Comparison of ENCODE assay signal across 8 cellular contexts in the genomic region with DNA sequence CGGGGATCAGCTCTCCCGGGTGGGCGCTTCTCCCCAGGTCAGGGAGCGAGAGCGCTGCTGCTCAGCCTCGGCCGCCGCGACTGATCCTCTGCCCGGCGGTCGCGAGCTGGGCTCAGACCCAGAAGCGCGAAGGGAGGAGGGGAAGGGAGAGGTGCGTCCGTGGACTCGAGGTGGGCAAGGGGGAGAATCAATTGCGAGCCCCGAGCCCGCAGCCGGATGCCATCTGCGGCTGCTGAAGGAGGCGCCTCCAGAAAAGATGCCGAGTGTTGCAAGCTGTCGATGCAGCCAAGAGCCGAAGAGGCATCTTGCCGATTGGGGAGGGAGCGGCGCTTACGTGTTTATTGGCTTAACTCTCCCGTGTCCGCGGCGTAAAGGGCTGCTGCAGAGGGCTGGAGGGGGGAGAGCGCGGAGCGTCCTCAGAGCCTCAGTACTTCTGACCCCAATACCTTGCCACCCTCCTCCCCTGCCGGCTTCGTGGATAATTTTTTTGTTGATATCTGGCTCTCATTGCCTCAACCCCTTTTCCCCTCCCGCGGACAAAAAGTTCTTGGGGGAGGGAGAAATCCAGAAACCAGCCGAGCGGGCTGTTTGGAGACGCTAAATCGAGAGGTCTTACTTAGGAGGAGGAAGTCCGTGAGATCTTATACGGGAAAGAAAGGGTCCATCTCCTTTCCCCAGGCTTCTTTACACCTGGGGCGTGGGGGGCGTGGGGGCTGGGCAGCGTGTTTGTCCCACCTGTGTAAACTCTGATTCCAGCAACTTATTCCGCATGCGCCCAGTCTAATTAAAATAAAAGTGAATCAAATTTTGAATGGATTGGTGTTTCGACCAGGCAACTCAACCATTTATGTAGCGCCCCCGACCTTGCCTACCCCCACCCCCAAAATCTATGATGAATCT. TPM values are rescaled to one million over a fixed set of nuclear protein-coding genes. Genes with fewer than 3 reads are reported as not detected.
A peak's percentile ranks its signal among the peaks of the same experiment; 100 is the strongest.
DNase-seq lines count a peak whose midpoint lies in the region; ATAC-seq, FAIRE-seq and TF ChIP-seq lines count a peak whose summit lies in the region.
"Had no signal": no experiment of that assay in that cellular context is flagged by ENCODE, and none has a peak within 500 bp of the region (broad histone marks: within the 10 kb centered on the region; RNA-seq: fewer than 3 reads in every experiment).

CADPS (minus strand) TSS at position 314 of the 900 bp plus-strand sequence. CDS start 387 bp downstream, outside the sequence.

- H3K27ac ChIP-seq in kidney (ENCODE audit: low read depth in 2 of 2, low read length in 2 of 2) (no peak within 1 kb of the TSS), temporal lobe (ENCODE audit: low read depth, low read length) (no peak within 1 kb of the TSS)

- H3K4me3 ChIP-seq in astrocyte of the spinal cord (ENCODE audit: low read depth, low read length): peak within 1 kb of the TSS; percentile 27
- no peak within 1 kb of the TSS for H3K4me3 ChIP-seq in kidney (ENCODE audit: low read length in 2 of 2)

- no peak within 1 kb of the TSS for H3K27ac Mint-ChIP-seq in stimulated activated naive CD8-positive, alpha-beta T cell treated with anti-CD3 and anti-CD28 coated beads, Interleukin-15, amount 100 ng/mL, for 72 hours

- no peaks in the 10 kb centered on the region for H3K9me3 Mint-ChIP-seq in stimulated activated naive CD8-positive, alpha-beta T cell treated with anti-CD3 and anti-CD28 coated beads, Interleukin-15, amount 100 ng/mL, for 72 hours

- peaks cover 0 to 5% of the 10 kb centered on the region in 2 donors for H3K4me1 ChIP-seq in kidney (ENCODE audit: control insufficient read depth in 1 of 2, insufficient read depth in 1 of 2, low read depth in 1 of 2, low read length in 2 of 2)

- H3K4me1 Mint-ChIP-seq in stimulated activated naive CD8-positive, alpha-beta T cell treated with anti-CD3 and anti-CD28 coated beads, Interleukin-15, amount 100 ng/mL, for 72 hours: peaks cover 5% of the 10 kb centered on the region

- in situ Hi-C loops in astrocyte of the spinal cord (cut with HindIII; ENCODE audit: low sequenced_read_pairs): no loop called here

- intact Hi-C loops in kidney (cut with DNase I): no loop called here

- no peak for FAIRE-seq in kidney (lab: Jason Lieb, UNC)

- no peaks in the 10 kb centered on the region for H3K36me3 ChIP-seq in kidney (ENCODE audit: control insufficient read depth in 1 of 2, insufficient read depth in 2 of 2, low read length in 2 of 2)

- DNase-seq in NCI-H1930 (lab: John Stamatoyannopoulos, UW) (peak; percentile 38 to 59), astrocyte of the spinal cord (ENCODE audit: low read depth, low spot score) (no peak), kidney (peak; percentile 65), dermis blood vessel endothelial cell (no peak)
- no peak for DNase-seq in stimulated activated naive CD8-positive, alpha-beta T cell treated with anti-CD3 and anti-CD28 coated beads, Interleukin-15, amount 100 ng/mL, for 72 hours

- H3K9me3 ChIP-seq in kidney (ENCODE audit: control insufficient read depth in 1 of 2, low read length in 2 of 2): peaks cover 0 to 9% of the 10 kb centered on the region in 2 donors

- H3K9ac ChIP-seq in kidney (ENCODE audit: low read length in 2 of 2): no peak within 1 kb of the TSS

- H3K27me3 Mint-ChIP-seq in stimulated activated naive CD8-positive, alpha-beta T cell treated with anti-CD3 and anti-CD28 coated beads, Interleukin-15, amount 100 ng/mL, for 72 hours: peaks cover 56% of the 10 kb centered on the region

- no peak for ATAC-seq in HG03460 (IDR thresholded peaks at IDR 0.05; ENCODE audit: unreplicated experiment)
- ATAC-seq in stimulated activated naive CD8-positive, alpha-beta T cell treated with anti-CD3 and anti-CD28 coated beads, Interleukin-15, amount 100 ng/mL, for 72 hours: no peak

- no peak within 1 kb of the TSS for H3K4me3 Mint-ChIP-seq in stimulated activated naive CD8-positive, alpha-beta T cell treated with anti-CD3 and anti-CD28 coated beads, Interleukin-15, amount 100 ng/mL, for 72 hours

- no peak for TF ChIP-seq CTCF in astrocyte of the spinal cord (IDR thresholded peaks at IDR 0.05; ENCODE audit: low read depth, low read length)
- no peak for TF ChIP-seq CTCF in kidney (IDR thresholded peaks at IDR 0.05; ENCODE audit: borderline replicate concordance, extremely low read depth, insufficient read depth)

RNA-seq across cellular contexts. Expression of gene CADPS, which starts in this region (rescaled TPM):
- total RNA-seq in kidney: 0.98 TPM
- not detected for polyA plus RNA-seq in kidney (ENCODE audit: insufficient read depth, low read depth, low replicate concordance)
- 202 TPM for total RNA-seq in temporal lobe
- total RNA-seq in dermis blood vessel endothelial cell: not detected in 2 replicates
- total RNA-seq: glomerular endothelial cell had no signal

Comparison
In these comparisons a context has a peak if more than half of its experiments do, and no peak if none do; other contexts are left out.
1. RNA of gene CADPS (total RNA-seq): 202 TPM in temporal lobe (single experiment); 0.98 TPM in kidney (single experiment) and not detected in dermis blood vessel endothelial cell; every median in the first group is over 100 times any median in the second.
2. Peak in DNase-seq in kidney; RNA of the gene not detected or under 1 TPM.
3. DNase-seq: peak in NCI-H1930 (2 of 2); none in astrocyte of the spinal cord (single experiment), stimulated activated naive CD8-positive, alpha-beta T cell treated with anti-CD3 and anti-CD28 coated beads, Interleukin-15, amount 100 ng/mL, for 72 hours (0 of 2) and dermis blood vessel endothelial cell (single experiment).